8 cellular contexts compared by ENCODE assay signal in the genomic region with DNA sequence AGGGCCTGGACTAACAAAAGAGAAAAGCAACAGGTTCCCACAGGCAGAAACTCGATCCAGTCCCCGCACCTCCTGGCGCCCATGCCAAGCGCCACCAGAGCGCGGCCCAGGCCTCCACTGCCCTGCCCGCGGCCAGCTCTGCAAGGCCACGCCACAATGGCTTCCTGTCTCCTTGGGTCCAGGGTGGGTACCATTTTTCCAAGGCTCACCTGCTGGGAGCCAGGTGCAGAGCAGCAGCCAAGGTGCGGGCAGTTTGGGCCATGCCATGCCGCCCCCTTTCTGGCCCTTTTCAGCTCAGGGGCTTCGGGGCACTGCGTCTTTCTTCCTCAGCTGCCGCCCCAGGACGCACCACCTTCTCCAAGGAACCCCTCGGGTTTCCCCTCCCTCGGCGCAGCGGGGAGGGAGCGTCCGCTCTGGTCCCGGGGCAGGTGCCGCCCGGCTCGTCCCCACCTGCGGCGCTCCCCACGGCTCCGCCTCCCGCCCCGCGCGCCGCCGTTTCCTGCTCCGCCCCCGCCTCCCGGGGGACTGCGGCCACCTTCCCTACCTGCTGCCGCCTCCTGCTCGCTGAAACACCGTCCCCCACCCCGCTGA. TPM values are rescaled to one million over a fixed set of nuclear protein-coding genes. Genes with fewer than 3 reads are reported as not detected.
DNase-seq lines count a peak whose midpoint lies in the region; ATAC-seq, FAIRE-seq and TF ChIP-seq lines count a peak whose summit lies in the region.

A gene (minus strand): TSS at position 437 of the 591 bp plus-strand sequence. CDS start 170 bp downstream, at position 267.

- H3K9ac ChIP-seq in BLaER1, result no peak within 1 kb of the TSS
- peak within 1 kb of the TSS; percentile 64 for H3K9ac ChIP-seq in GM12878 (ENCODE audit: control insufficient read depth, insufficient read depth, low read length)
- peak within 1 kb of the TSS; percentile 77 to 79 for H3K9ac ChIP-seq in mucosa of rectum (ENCODE audit: low read depth in 1 of 2, low read length in 2 of 2)

- H3K4me3 ChIP-seq in BLaER1, result peak within 1 kb of the TSS; percentile 39
- peak within 1 kb of the TSS; percentile 72 for H3K4me3 ChIP-seq in GM12878
- peak within 1 kb of the TSS; percentile 65 to 81 for H3K4me3 ChIP-seq in mucosa of rectum (ENCODE audit: low read length in 2 of 2)
- peak within 1 kb of the TSS in 2 of 4 donors; percentile 10 to 13 for H3K4me3 ChIP-seq in gastrocnemius medialis

- peak within 1 kb of the TSS; percentile 59 for H2AFZ ChIP-seq in GM12878 (ENCODE audit: control insufficient read depth, low read depth, low read length)

- H3K36me3 ChIP-seq in BLaER1 (no peaks in the 10 kb centered on the region), GM12878 (ENCODE audit: control insufficient read depth in 2 of 2, insufficient read depth in 2 of 2, low read length in 1 of 2) (no peaks in the 10 kb centered on the region), mucosa of rectum (ENCODE audit: control insufficient read depth in 2 of 2, insufficient read depth in 2 of 2, low read length in 2 of 2) (no peaks in the 10 kb centered on the region), gastrocnemius medialis (no peaks in the 10 kb centered on the region)

- BruUV-seq in GM12878 (replicated peaks; lab: Mats Ljungman, UMichigan), result TSS peak; percentile 54

- RAD21 ChIA-PET in GM12878 (lab: Charles Lee; ENCODE audit: unreplicated experiment), result interaction anchor here (1.5 to 9.8 kb wide), 12 partner anchors 9 to 242 kb away, joined by 6 to 180 read pairs (median 46); no protein-coding TSS in a partner anchor

- SMC1A ChIA-PET in GM12878 (lab: Charles Lee; ENCODE audit: uncharacterized antibody, unreplicated experiment), result interaction anchor here (0.5 to 9.3 kb wide), 14 partner anchors 8 to 234 kb away, joined by 3 to 454 read pairs (median 24); a partner anchor contains a TSS

- in situ Hi-C loops in GM12878 (cut with MboI) (no loop called here), gastrocnemius medialis (cut with MboI; ENCODE audit: low sequenced_read_pairs in 4 of 4) (no loop called here), KBM-7 (cut with MboI; ENCODE audit: low pct_unique_long_range_greater_than_20kb, low sequenced_read_pairs) (no loop called here)

- H3K4me1 ChIP-seq in BLaER1, result peaks cover 15% of the 10 kb centered on the region
- peaks cover 49% of the 10 kb centered on the region for H3K4me1 ChIP-seq in GM12878 (ENCODE audit: control insufficient read depth, insufficient read depth, low read length)
- peaks cover 4 to 9% of the 10 kb centered on the region in 2 donors for H3K4me1 ChIP-seq in mucosa of rectum (ENCODE audit: control insufficient read depth in 2 of 2, insufficient read depth in 2 of 2, low read length in 2 of 2)
- no peaks in the 10 kb centered on the region for H3K4me1 ChIP-seq in gastrocnemius medialis

- 10% methylated on average over 18 of the region's 43 CpGs for WGBS in GM12878 (ENCODE audit: insufficient coverage, insufficient replicate concordance, low lambda C conversion rate, missing lambda C conversion rate)

- H3K79me2 ChIP-seq in GM12878 (ENCODE audit: control insufficient read depth, insufficient read depth, low read length), result peaks cover 19% of the 10 kb centered on the region

- DNase-seq in GM19239 (ENCODE audit: insufficient read length, low spot score), result no peak
- peak; percentile 33 for DNase-seq in NAMALWA (ENCODE audit: low spot score)
- no peak for DNase-seq in GM12878 (ENCODE audit: low read depth, low spot score)
- DNase-seq in activated gamma-delta T cell (lab: John Stamatoyannopoulos, UW), result no peak
- DNase-seq in gastrocnemius medialis, result no peak
- no peak for DNase-seq in KBM-7

- H3K4me2 ChIP-seq in BLaER1, result peak within 1 kb of the TSS; percentile 75
- H3K4me2 ChIP-seq in GM12878 (ENCODE audit: control insufficient read depth, insufficient read depth), result peak within 1 kb of the TSS; percentile 86

- no peak for TF ChIP-seq RAD21 in GM12878 (IDR thresholded peaks at IDR 0.05; ENCODE audit: insufficient read depth, low read depth, low read length)

- TF ChIP-seq POLR2A in GM12878 (IDR thresholded peaks at IDR 0.05; ENCODE audit: low read depth, low read length) (peak; percentile 60; the same call in 1 of the 2 replicates), gastrocnemius medialis (IDR thresholded peaks at IDR 0.05) (no peak)

- no peak for TF ChIP-seq EP300 in GM12878 (IDR thresholded peaks at IDR 0.05; ENCODE audit: borderline replicate concordance in 1 of 2, control insufficient read depth in 1 of 2, low read depth in 2 of 2, low read length in 2 of 2)

- peaks cover 17% of the 10 kb centered on the region for H3K9me3 ChIP-seq in BLaER1
- H3K9me3 ChIP-seq in GM12878 (replicated peaks; ENCODE audit: control insufficient read depth, insufficient read depth, low read length), result no peaks in the 10 kb centered on the region; the same call in 1 of the 3 replicates
- H3K9me3 ChIP-seq in mucosa of rectum (ENCODE audit: control insufficient read depth in 2 of 2, low read length in 2 of 2), result no peaks in the 10 kb centered on the region
- no peaks in the 10 kb centered on the region for H3K9me3 ChIP-seq in gastrocnemius medialis

- FAIRE-seq in GM19239 (lab: Jason Lieb, UNC) (peak; percentile 82), GM12878 (lab: Jason Lieb, UNC) (no peak)

- intact Hi-C loops in GM12878 (cut with micrococcal nuclease; ENCODE audit: unreplicated experiment) (no loop called here), gastrocnemius medialis (cut with DNase I; ENCODE audit: low total_unique reads) (no loop called here)

- no peak within 1 kb of the TSS for H3K27ac ChIP-seq in BLaER1
- peak within 1 kb of the TSS; percentile 65 for H3K27ac ChIP-seq in GM12878 (ENCODE audit: control insufficient read depth, insufficient read depth)
- peak within 1 kb of the TSS; percentile 89 to 90 for H3K27ac ChIP-seq in mucosa of rectum (ENCODE audit: low read depth in 2 of 2, low read length in 2 of 2)
- no peak within 1 kb of the TSS for H3K27ac ChIP-seq in gastrocnemius medialis

- H4K20me1 ChIP-seq in BLaER1, result no peaks in the 10 kb centered on the region
- H4K20me1 ChIP-seq in GM12878 (ENCODE audit: control insufficient read depth, insufficient read depth), result no peaks in the 10 kb centered on the region

- H3K27me3 ChIP-seq in BLaER1 (peaks cover 7% of the 10 kb centered on the region; the same call in 1 of the 2 replicates), GM12878 (replicated peaks in 1 of 2; ENCODE audit: control insufficient read depth in 2 of 2, insufficient read depth in 2 of 2, low read length in 1 of 2) (no peaks in the 10 kb centered on the region), mucosa of rectum (ENCODE audit: control insufficient read depth in 2 of 2, insufficient read depth in 2 of 2, low read length in 2 of 2) (no peaks in the 10 kb centered on the region), gastrocnemius medialis (peaks cover 11 to 19% (median 14%) of the 10 kb centered on the region in 3 donors)

- POLR2A ChIA-PET in GM12878 (lab: Charles Lee), result interaction anchor here (0.5 to 8.9 kb wide), 10 partner anchors 8 to 456 kb away, joined by 4 to 120 read pairs (median 30); a partner anchor contains a TSS

- ATAC-seq in GM12878, result peak; percentile 55
- ATAC-seq in gastrocnemius medialis, result no peak

- TF ChIP-seq CTCF in GM12878 (IDR thresholded peaks at IDR 0.05 in 2 of 3, conservative IDR thresholded peaks at IDR 0.05 in 1 of 3; ENCODE audit: control insufficient read depth in 2 of 3, extremely low read depth in 1 of 3, insufficient read depth in 1 of 3, low read depth in 3 of 3, low read length in 3 of 3), result no peak
- TF ChIP-seq CTCF in gastrocnemius medialis (IDR thresholded peaks at IDR 0.05 in 4 of 5, conservative IDR thresholded peaks at IDR 0.05 in 1 of 5), result no peak

- CTCF ChIA-PET in GM12878 (lab: Yijun Ruan, JAX), result interaction anchor here (0.7 to 4.3 kb wide), 6 partner anchors 8 to 70 kb away, joined by 3 to 23 read pairs (median 6); no protein-coding TSS in a partner anchor

TF ChIP-seq in GM12878, 131 proteins besides CTCF, POLR2A, EP300 and RAD21 (continues in another document):
- TF ChIP-seq EGR1 (IDR thresholded peaks at IDR 0.05; ENCODE audit: borderline replicate concordance in 1 of 2, low read depth in 2 of 2, low read length in 2 of 2), result peak in 1 of 2 experiments; percentile 95; a peak in 2 of 3 replicates

RNA-seq across cellular contexts. Expression of the gene that starts here (rescaled TPM):
- 20.8 and 24.7 TPM in 2 replicates for total RNA-seq in GM12878 (2013; cell fraction: nucleolus; rRNA removed)
- 8.4 and 9.7 TPM in 2 replicates for total RNA-seq in GM12878 (2014; rRNA removed)
- total RNA-seq in GM12878 (2014; rRNA removed; fragmentation: Illumina TruSeq; extraction: Trizol), result 5.1 and 5.3 TPM in 2 replicates
- total RNA-seq in GM12878 (2021), result 7.4 and 7.8 TPM in 2 replicates
- 2.3 TPM for polyA plus RNA-seq in GM12878 (2011; ENCODE audit: low read depth)
- polyA plus RNA-seq in GM12878 (2011; rRNA removed), result 12.0 and 12.4 TPM in 2 replicates
- 15.0 and 17.7 TPM in 2 replicates for polyA plus RNA-seq in GM12878 (2011; cell fraction: cytosol; rRNA removed)
- polyA plus RNA-seq in GM12878 (2011; cell fraction: nucleus; rRNA removed), result 12.5 and 16.8 TPM in 2 replicates
- 4.5 and 7.5 TPM in 2 replicates for polyA plus RNA-seq in GM12878 (2012)
- polyA plus RNA-seq in GM12878 (2014; fragmentation: Illumina TruSeq; extraction: Trizol), result 5.6 and 6.2 TPM in 2 replicates
- 1 to 10 TPM; 1.3 to 1.8 TPM for polyA plus RNA-seq in GM12878 (2014; fragmentation: Nextera tagmentation; extraction: Ambion mirVana)
- 7.9 and 8.2 TPM in 2 replicates for polyA plus RNA-seq in GM12878 (2014; rRNA removed)
- polyA plus RNA-seq in GM12878 (2016; fragmentation: Nextera tagmentation; extraction: Ambion mirVana), result 1 to 10 TPM; 6.6 to 7.5 TPM
- polyA minus RNA-seq in GM12878 (2011; rRNA and poly(A)+ RNA removed), result 45.2 and 60.4 TPM in 2 replicates
- 9.6 and 15.1 TPM in 2 replicates for polyA minus RNA-seq in GM12878 (2011; cell fraction: cytosol; rRNA and poly(A)+ RNA removed)
- 20.7 and 37.2 TPM in 2 replicates for polyA minus RNA-seq in GM12878 (2011; cell fraction: nucleus; rRNA and poly(A)+ RNA removed)
- total RNA-seq in gastrocnemius medialis, result not detected

Comparison
In these comparisons a context has a peak if more than half of its experiments do, and no peak if none do; other contexts are left out.
1. RNA of the gene that starts here (total RNA-seq): 5.1 to 24.7 TPM in GM12878; not detected in gastrocnemius medialis; every median in the first group is over 4 times any median in the second.
2. H3K27ac ChIP-seq: peak in GM12878 (single experiment) and mucosa of rectum (2 of 2); none in BLaER1 (single experiment) and gastrocnemius medialis (0 of 4).